Comparison of ENCODE assay signal across 1 cellular context in genomic region chr1:116909511-116910378, GRCh38.
TF ChIP-seq lines count a peak whose summit lies in the region.

PTGFRN (plus strand) TSS chr1:116909916; CDS start chr1:116910204, 288 bp downstream.

TF ChIP-seq in K562, 482 proteins besides CTCF, POLR2A, EP300 and RAD21 (continued from another document and continues in another):
- TF ChIP-seq SAFB (IDR thresholded peaks at IDR 0.05; ENCODE audit: borderline replicate concordance, low read depth, low read length) (no peak), MBD1 (CRISPR knock-in tag; IDR thresholded peaks at IDR 0.05) (0 out of 2 replicates have a peak, but pooled peaks have one; percentile 49), ZNF57 (CRISPR knock-in tag; IDR thresholded peaks at IDR 0.05) (no peak), RFX5 (IDR thresholded peaks at IDR 0.05; ENCODE audit: low read depth, low read length) (no peak), NELFE (IDR thresholded peaks at IDR 0.05; ENCODE audit: insufficient read depth, insufficient read length) (no peak), ZNF165 (CRISPR knock-in tag; IDR thresholded peaks at IDR 0.05; ENCODE audit: borderline replicate concordance) (no peak), GATA2 (CRISPR knock-in tag; IDR thresholded peaks at IDR 0.05) (no peak), KLF13 (tag; IDR thresholded peaks at IDR 0.05; ENCODE audit: borderline replicate concordance, low read depth) (no peak), YY1 (IDR thresholded peaks at IDR 0.05; ENCODE audit: borderline replicate concordance in 1 of 3, control insufficient read depth in 1 of 3, extremely low read depth in 1 of 3, insufficient read depth in 3 of 3, insufficient read length in 1 of 3, insufficient replicate concordance in 2 of 3, low read depth in 1 of 3, low read length in 2 of 3) (peak in 1 of 3 experiments; percentile 31), SUPT5H (IDR thresholded peaks at IDR 0.05) (peak; percentile 55; the same call in 1 of the 2 replicates), POLR2G (IDR thresholded peaks at IDR 0.05; ENCODE audit: low read depth, low read length) (peak; percentile 88), RBM25 (IDR thresholded peaks at IDR 0.05; ENCODE audit: low read depth, low read length, severe bottlenecking) (no peak), ZNF384 (IDR thresholded peaks at IDR 0.05; ENCODE audit: low read depth, low read length) (no peak), ZNF699 (CRISPR knock-in tag; IDR thresholded peaks at IDR 0.05; ENCODE audit: insufficient replicate concordance) (no peak), KDM4B (IDR thresholded peaks at IDR 0.05; ENCODE audit: borderline replicate concordance in 2 of 2, low read depth in 1 of 2) (peak in 1 of 2 experiments; percentile 33; a peak in 1 of 4 replicates), NFE2 (IDR thresholded peaks at IDR 0.05; ENCODE audit: low read depth) (no peak), POLR2AphosphoS5 (IDR thresholded peaks at IDR 0.05; ENCODE audit: control insufficient read depth, insufficient read depth, low read depth, low read length) (0 out of 2 replicates have a peak, but pooled peaks have one; percentile 30), NCOA2 (IDR thresholded peaks at IDR 0.05; ENCODE audit: partially characterized antibody in 2 of 2) (no peak), PML (IDR thresholded peaks at IDR 0.05; ENCODE audit: low read length) (peak; percentile 46; the same call in 1 of the 2 replicates), ZNF830 (CRISPR knock-in tag; IDR thresholded peaks at IDR 0.05) (0 out of 2 replicates have a peak, but pooled peaks have one; percentile 47), MTA2 (IDR thresholded peaks at IDR 0.05; ENCODE audit: low read depth) (no peak), TRIM28 (IDR thresholded peaks at IDR 0.05) (no peak), ETS2 (tag; IDR thresholded peaks at IDR 0.05; ENCODE audit: borderline replicate concordance, poor library complexity, severe bottlenecking) (no peak), LCOR (CRISPR knock-in tag; IDR thresholded peaks at IDR 0.05) (0 out of 2 replicates have a peak, but pooled peaks have one; percentile 12), TFAP4 (CRISPR knock-in tag; IDR thresholded peaks at IDR 0.05; ENCODE audit: borderline replicate concordance) (peak; percentile 48; the same call in 1 of the 2 replicates), GTF2A2 (tag; IDR thresholded peaks at IDR 0.05) (no peak), CREM (IDR thresholded peaks at IDR 0.05; ENCODE audit: low read depth) (0 out of 2 replicates have a peak, but pooled peaks have one; percentile 26), ZNF3 (CRISPR knock-in tag; IDR thresholded peaks at IDR 0.05) (no peak), MCM3 (IDR thresholded peaks at IDR 0.05) (no peak), MXD1 (CRISPR knock-in tag; IDR thresholded peaks at IDR 0.05; ENCODE audit: borderline replicate concordance, poor library complexity, severe bottlenecking) (no peak), HOMEZ (CRISPR knock-in tag; IDR thresholded peaks at IDR 0.05) (no peak), FOXJ2 (tag; IDR thresholded peaks at IDR 0.05) (no peak), ZBTB26 (CRISPR knock-in tag; IDR thresholded peaks at IDR 0.05) (no peak), NONO (IDR thresholded peaks at IDR 0.05; ENCODE audit: low read depth in 2 of 2, low read length in 1 of 2) (0 out of 4 replicates have a peak, but pooled peaks of 1 of the 2 experiments have one; percentile 27), ZC3H8 (IDR thresholded peaks at IDR 0.05) (no peak), ZNF282 (CRISPR knock-in tag; IDR thresholded peaks at IDR 0.05) (no peak), ZNF507 (tag; conservative IDR thresholded peaks at IDR 0.05) (no peak), ZNF785 (CRISPR knock-in tag; IDR thresholded peaks at IDR 0.05) (no peak), CHD7 (IDR thresholded peaks at IDR 0.05; ENCODE audit: low read depth, low read length) (no peak), MED1 (CRISPR knock-in tag; IDR thresholded peaks at IDR 0.05; ENCODE audit: borderline replicate concordance) (no peak), ZBTB33 (CRISPR knock-in tag; IDR thresholded peaks at IDR 0.05) (no peak), CHD2 (IDR thresholded peaks at IDR 0.05; ENCODE audit: low read depth, low read length) (no peak), ZNF778 (CRISPR knock-in tag; IDR thresholded peaks at IDR 0.05) (no peak), HOXB6 (CRISPR knock-in tag; IDR thresholded peaks at IDR 0.05; ENCODE audit: borderline replicate concordance) (no peak), PRPF4 (IDR thresholded peaks at IDR 0.05; ENCODE audit: insufficient read depth, low read depth, low read length, poor library complexity, severe bottlenecking) (no peak), FOXK1 (CRISPR knock-in tag; IDR thresholded peaks at IDR 0.05; ENCODE audit: borderline replicate concordance) (no peak), HLTF (IDR thresholded peaks at IDR 0.05) (no peak), TOE1 (IDR thresholded peaks at IDR 0.05; ENCODE audit: borderline replicate concordance) (peak; percentile 35; the same call in 1 of the 2 replicates), TOE1 (CRISPR knock-in tag; IDR thresholded peaks at IDR 0.05; ENCODE audit: borderline replicate concordance, low read depth) (no peak), ZNF263 (CRISPR knock-in tag; IDR thresholded peaks at IDR 0.05; ENCODE audit: borderline replicate concordance) (peak; percentile 97)
